In the genomic region with DNA sequence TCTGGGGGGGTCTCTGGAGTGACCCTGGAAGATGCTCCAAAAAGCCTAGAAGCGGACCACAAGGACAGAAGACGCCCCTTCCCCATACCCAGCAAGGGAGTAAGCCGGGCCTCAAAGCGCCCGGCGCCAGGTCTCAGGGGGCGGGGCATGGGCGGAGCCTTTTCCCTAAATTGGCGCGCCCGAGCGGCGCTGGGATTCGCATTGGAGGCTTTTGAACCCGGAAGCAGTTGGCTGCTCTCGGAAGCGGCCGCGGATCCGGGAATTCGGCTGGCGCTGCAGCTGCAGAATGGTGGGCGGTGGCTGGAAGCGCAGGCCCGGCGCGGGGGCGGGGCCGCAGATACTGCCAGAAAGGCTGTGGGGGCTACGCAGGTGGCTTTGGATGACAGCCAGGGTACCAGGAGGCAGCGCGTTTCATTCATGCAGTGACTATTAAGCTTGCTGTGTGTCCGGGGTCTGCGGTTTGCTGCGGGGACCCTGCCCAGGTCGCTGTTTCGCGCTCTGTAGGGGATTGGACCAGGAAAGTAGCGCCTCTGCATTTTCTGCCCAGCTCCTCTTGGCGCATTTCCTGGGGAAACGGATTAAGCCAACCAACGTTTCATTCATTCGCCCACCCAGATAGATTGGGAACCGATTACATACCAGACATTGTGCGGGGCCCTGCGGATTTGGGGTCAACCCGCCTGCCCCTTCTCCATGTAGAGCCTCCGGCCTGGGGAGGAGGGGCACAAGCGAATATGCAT, we compare ENCODE assay signal across 8 cellular contexts.
DNase-seq lines count a peak whose midpoint lies in the region; ATAC-seq and TF ChIP-seq lines count a peak whose summit lies in the region.

No MANE protein-coding gene starts in this region.

- TF ChIP-seq CTCF in IMR-90 (conservative IDR thresholded peaks at IDR 0.05; ENCODE audit: low read depth, low read length) (no peak), body of pancreas (IDR thresholded peaks at IDR 0.05) (no peak), psoas muscle (IDR thresholded peaks at IDR 0.05) (no peak)

- H3K36me3 Mint-ChIP-seq in T-helper 2 cell treated with Interferon-gamma antibody and Interleukin-4, amounts not matched to agents 5 μg/mL and 100 μg/mL, for 36 hours (ENCODE audit: low read depth): no peaks in the 10 kb centered on the region

- no peaks in the 10 kb centered on the region for H3K79me1 ChIP-seq in IMR-90 (ENCODE audit: low read depth in 1 of 2, low read length in 2 of 2)

- H3K4me1 Mint-ChIP-seq in T-helper 2 cell treated with Interferon-gamma antibody and Interleukin-4, amounts not matched to agents 5 μg/mL and 100 μg/mL, for 36 hours (ENCODE audit: low read depth): peaks cover 35% of the 10 kb centered on the region

- H3K27ac ChIP-seq in IMR-90 (ENCODE audit: insufficient read depth, low read length): 0 out of 2 replicates have a peak overlapping the region, but pooled peaks have one; percentile 27
- peak overlapping the region in 1 of 4 donors; percentile 4 for H3K27ac ChIP-seq in body of pancreas
- peak overlapping the region; percentile 55 for H3K27ac ChIP-seq in psoas muscle
- H3K27ac ChIP-seq in aorta (ENCODE audit: low read depth in 1 of 2, low read length in 2 of 2): no peak overlapping the region

- H2BK120ac ChIP-seq in IMR-90 (ENCODE audit: low read depth, low read length): no peak overlapping the region

- no peak for TF ChIP-seq RAD21 in IMR-90 (IDR thresholded peaks at IDR 0.05; ENCODE audit: low read length)

- TF ChIP-seq POLR2A in IMR-90 (IDR thresholded peaks at IDR 0.05; ENCODE audit: low read depth, low read length) (no peak), body of pancreas (IDR thresholded peaks at IDR 0.05) (peak in 2 of 3 donors; percentile 45 to 48)

- H3K27me3 Mint-ChIP-seq in T-helper 2 cell treated with Interferon-gamma antibody and Interleukin-4, amounts not matched to agents 5 μg/mL and 100 μg/mL, for 36 hours (ENCODE audit: low read depth): peaks cover 18% of the 10 kb centered on the region

- no peak overlapping the region for H3K4ac ChIP-seq in IMR-90 (ENCODE audit: low read depth, low read length)

- no peaks in the 10 kb centered on the region for H4K20me1 ChIP-seq in IMR-90 (ENCODE audit: insufficient read depth, low read length)

- H4K91ac ChIP-seq in IMR-90 (ENCODE audit: insufficient read depth, low read depth, low read length): no peak overlapping the region

- H3K9ac ChIP-seq in IMR-90 (ENCODE audit: low read depth, low read length): peak overlapping the region; percentile 37; the same call in 1 of the 2 replicates

- H2AFZ ChIP-seq in IMR-90 (replicated peaks; ENCODE audit: low read length, poor library complexity): peak overlapping the region; percentile 93

- H3K18ac ChIP-seq in IMR-90 (ENCODE audit: low read depth, low read length): no peak overlapping the region

- no peak overlapping the region for H3K23ac ChIP-seq in IMR-90 (ENCODE audit: low read depth, low read length)

- H3K4me3 ChIP-seq in IMR-90 (ENCODE audit: insufficient read depth, low read depth, low read length): peak overlapping the region; percentile 85
- peak overlapping the region; percentile 59 to 67 for H3K4me3 ChIP-seq in body of pancreas
- H3K4me3 ChIP-seq in psoas muscle: peak overlapping the region; percentile 83
- peak overlapping the region; percentile 14 to 84 for H3K4me3 ChIP-seq in aorta (ENCODE audit: low read length in 2 of 2)

- peak overlapping the region; percentile 79 for H3K4me2 ChIP-seq in IMR-90 (ENCODE audit: low read depth, low read length)

- no peak overlapping the region for H2BK5ac ChIP-seq in IMR-90 (ENCODE audit: low read depth, low read length, poor library complexity, severe bottlenecking)

- H2BK15ac ChIP-seq in IMR-90 (ENCODE audit: low read depth, low read length): no peak overlapping the region

- POLR2A ChIA-PET in IMR-90 (lab: Charles Lee; ENCODE audit: unreplicated experiment): no interaction called here

- no peak overlapping the region for H2AK5ac ChIP-seq in IMR-90 (ENCODE audit: low read depth, low read length)

- dilution Hi-C loops in IMR-90 (cut with HindIII; ENCODE audit: low sequenced_read_pairs, unreplicated experiment): no loop called here

- peak overlapping the region; percentile 26 for H2AK9ac ChIP-seq in IMR-90 (replicated peaks; ENCODE audit: low read depth, low read length, poor library complexity)

- H4K5ac ChIP-seq in IMR-90 (ENCODE audit: low read depth, low read length): peak overlapping the region; percentile 82

- H3K9me1 ChIP-seq in IMR-90 (ENCODE audit: insufficient read depth, low read length): no peaks in the 10 kb centered on the region

- H3K9me3 Mint-ChIP-seq in T-helper 2 cell treated with Interferon-gamma antibody and Interleukin-4, amounts not matched to agents 5 μg/mL and 100 μg/mL, for 36 hours: peaks cover 4% of the 10 kb centered on the region

- H3K27ac Mint-ChIP-seq in T-helper 2 cell treated with Interferon-gamma antibody and Interleukin-4, amounts not matched to agents 5 μg/mL and 100 μg/mL, for 36 hours: peak overlapping the region; percentile 59

- H3K4me1 ChIP-seq in IMR-90 (ENCODE audit: control insufficient read depth, insufficient read depth, low read length) (no peaks in the 10 kb centered on the region), body of pancreas (peaks cover 9% of the 10 kb centered on the region), psoas muscle (peaks cover 6% of the 10 kb centered on the region), aorta (ENCODE audit: control insufficient read depth in 1 of 2, insufficient read depth in 2 of 2, low read length in 2 of 2) (no peaks in the 10 kb centered on the region)

- no TSS peak for BruUV-seq in IMR-90 (replicated peaks; lab: Mats Ljungman, UMichigan)

- no peak overlapping the region for H3K56ac ChIP-seq in IMR-90 (ENCODE audit: extremely low read depth, insufficient read depth, low read length)

- no peak overlapping the region for H3K14ac ChIP-seq in IMR-90 (replicated peaks; ENCODE audit: low read depth, low read length)

- peak overlapping the region; percentile 76 to 86 for H4K8ac ChIP-seq in IMR-90 (ENCODE audit: low read depth in 2 of 2, low read length in 2 of 2)

- H2BK20ac ChIP-seq in IMR-90 (ENCODE audit: low read depth, low read length): no peak overlapping the region

- peak overlapping the region; percentile 80 for H3K4me3 Mint-ChIP-seq in T-helper 2 cell treated with Interferon-gamma antibody and Interleukin-4, amounts not matched to agents 5 μg/mL and 100 μg/mL, for 36 hours

- H3K9me3 ChIP-seq in IMR-90 (ENCODE audit: control insufficient read depth, insufficient read depth, low read length) (no peaks in the 10 kb centered on the region), body of pancreas (no peaks in the 10 kb centered on the region), psoas muscle (no peaks in the 10 kb centered on the region), aorta (ENCODE audit: control insufficient read depth, low read length) (no peaks in the 10 kb centered on the region)

- ATAC-seq in IMR-90 (ENCODE audit: low read depth): peak; percentile 96
- ATAC-seq in body of pancreas: peak; percentile 98
- peak; percentile 94 to 99 (median 97) for ATAC-seq in psoas muscle
- peak; percentile 92 for ATAC-seq in aorta (ENCODE audit: low FRiP score)

- 4% methylated on average over 20 of the region's 49 CpGs; no CpG with 5 or more reads in 1 of the 2 experiments for WGBS in IMR-90 (ENCODE audit: extremely low coverage in 2 of 2, insufficient read length in 1 of 2), 2 experiments
- 7% methylated on average over 20 to 45 of the region's 49 CpGs for WGBS in body of pancreas, 2 donors
- 5 to 7% (median 6%) methylated on average over 45 to 49 of the region's 49 CpGs for WGBS in psoas muscle, 3 donors
- 4% methylated on average over 49 of the region's 49 CpGs for WGBS in aorta, 2 donors

- no peaks in the 10 kb centered on the region for H3K27me3 ChIP-seq in IMR-90 (ENCODE audit: control insufficient read depth, insufficient read depth, low read length)
- no peaks in the 10 kb centered on the region for H3K27me3 ChIP-seq in body of pancreas
- no peaks in the 10 kb centered on the region for H3K27me3 ChIP-seq in psoas muscle (ENCODE audit: insufficient read depth in 3 of 3, low read length in 2 of 3)
- no peaks in the 10 kb centered on the region for H3K27me3 ChIP-seq in aorta (ENCODE audit: control insufficient read depth in 1 of 2, insufficient read depth in 2 of 2, low read length in 1 of 2)

- H3K36me3 ChIP-seq in IMR-90 (ENCODE audit: control insufficient read depth, insufficient read depth, low read length) (no peaks in the 10 kb centered on the region), body of pancreas (replicated peaks in 1 of 2; ENCODE audit: insufficient read depth in 1 of 2, low read depth in 2 of 2) (no peaks in the 10 kb centered on the region), psoas muscle (ENCODE audit: insufficient read depth in 1 of 2, low read depth in 1 of 2) (no peaks in the 10 kb centered on the region), aorta (ENCODE audit: control insufficient read depth in 1 of 2, insufficient read depth in 2 of 2, low read length in 1 of 2) (no peaks in the 10 kb centered on the region)

- intact Hi-C loops in IMR-90 (cut with micrococcal nuclease) (no loop called here), body of pancreas (cut with DNase I) (no loop called here), psoas muscle (cut with DNase I) (loop anchor here in 1 of 2 donors (10.0 kb wide), 1 partner anchor 208 kb away; no protein-coding TSS in a partner anchor), aorta (cut with DNase I) (loop anchor here in 1 of 2 donors (10.0 kb wide), 1 partner anchor 152 kb away; no protein-coding TSS in a partner anchor)

- CTCF ChIA-PET in IMR-90 (lab: Yijun Ruan, JAX): no interaction called here

- in situ Hi-C loops in IMR-90 (cut with MboI; ENCODE audit: low sequenced_read_pairs): no loop called here

- DNase-seq in CMK (ENCODE audit: low read depth) (peak; percentile 64), IMR-90 (peak; percentile 54), body of pancreas (peak; percentile 86 to 90 (median 88)), hypothalamus (lab: John Stamatoyannopoulos, UW) (peak; percentile 10 to 90 (median 76)), psoas muscle (peak; percentile 85 to 93), aorta (peak; percentile 93 to 94), germinal center (ENCODE audit: low spot score) (no peak)
- peak; percentile 22 for DNase-seq in T-helper 2 cell treated with Interferon-gamma antibody and Interleukin-4, amounts not matched to agents 5 μg/mL and 100 μg/mL, for 36 hours (ENCODE audit: low spot score)

TF ChIP-seq in IMR-90, 13 proteins besides CTCF, POLR2A, EP300 and RAD21:
- TF ChIP-seq RFX5 (IDR thresholded peaks at IDR 0.05; ENCODE audit: low read depth, low read length) (peak; percentile 47; the same call in 1 of the 2 replicates), FOS (IDR thresholded peaks at IDR 0.05; ENCODE audit: low read depth, low read length) (no peak)
TF ChIP-seq in IMR-90: peak in this region for 1.

Comparison
In these comparisons a context has a peak if more than half of its experiments do, and no peak if none do; other contexts are left out.
1. H3K27ac ChIP-seq: peak in IMR-90 (single experiment) and psoas muscle (single experiment); none in aorta (0 of 2).
2. Peak in every context shown above with its lines, with median percentiles within 50 percentile points of each other: ATAC-seq and H3K4me3 ChIP-seq.